ENCODE assay signal across 15 cellular contexts in genomic region chr9:94083384-94083783, GRCh38. TPM values are rescaled to one million over a fixed set of nuclear protein-coding genes. Genes with fewer than 3 reads are reported as not detected.
DNase-seq lines count a peak whose midpoint lies in the region; ATAC-seq and TF ChIP-seq lines count a peak whose summit lies in the region.
"Had no signal": no experiment of that assay in that cellular context is flagged by ENCODE, and none has a peak within 500 bp of the region (broad histone marks: within the 10 kb centered on the region; RNA-seq: fewer than 3 reads in every experiment).

No MANE protein-coding gene starts in this region.

- H3K27ac Mint-ChIP-seq in endothelial cell (ENCODE audit: unreplicated experiment): peak overlapping the region; percentile 22
- H3K27ac Mint-ChIP-seq: activated naive CD8-positive, alpha-beta T cell; nephron progenitor cell; stimulated activated naive CD8-positive, alpha-beta T cell treated with anti-CD3 and anti-CD28 coated beads, Interleukin-15, Interleukin-2, amounts not matched to agents 100 ng/mL and 50 ng/mL, for 24 hours had no signal

- H3K27ac ChIP-seq in lower lobe of right lung (peak overlapping the region; percentile 22), substantia nigra (ENCODE audit: low read depth, low read length, poor library complexity, severe bottlenecking) (peak overlapping the region; percentile 52)

- H3K36me3 Mint-ChIP-seq in endothelial cell (ENCODE audit: low read depth, unreplicated experiment): no peaks in the 10 kb centered on the region

- H3K4me3 ChIP-seq in lower lobe of right lung: no peak overlapping the region

- DNase-seq in OCI-M1 (lab: John Stamatoyannopoulos, UW) (peak; percentile 78), endothelial cell (ENCODE audit: low spot score) (no peak), lower lobe of right lung (no peak), substantia nigra (lab: John Stamatoyannopoulos, UW) (peak in 16 of 49 donors; percentile 3 to 66 (median 22)), LoVo (ENCODE audit: low spot score) (no peak), foreskin melanocyte (no peak)
- DNase-seq: AML-193, cerebellar nuclear complex, NCI-H1092 treated with DMSO at 0.1 percent for 48 hours, nephron progenitor cell, PC-3 had no signal

- no peaks in the 10 kb centered on the region for H3K36me3 ChIP-seq in lower lobe of right lung

- H3K4me1 ChIP-seq in lower lobe of right lung: peaks cover 40% of the 10 kb centered on the region

- intact Hi-C loops in lower lobe of right lung (cut with DNase I): no loop called here

- no peaks in the 10 kb centered on the region for H3K27me3 Mint-ChIP-seq in endothelial cell (ENCODE audit: unreplicated experiment)
- H3K27me3 Mint-ChIP-seq: activated naive CD8-positive, alpha-beta T cell; stimulated activated naive CD8-positive, alpha-beta T cell treated with anti-CD3 and anti-CD28 coated beads, Interleukin-15, Interleukin-2, amounts not matched to agents 100 ng/mL and 50 ng/mL, for 24 hours had no signal

- H3K9me3 Mint-ChIP-seq in endothelial cell (ENCODE audit: unreplicated experiment): no peaks in the 10 kb centered on the region
- H3K9me3 Mint-ChIP-seq: nephron progenitor cell; stimulated activated naive CD8-positive, alpha-beta T cell treated with anti-CD3 and anti-CD28 coated beads, Interleukin-15, Interleukin-2, amounts not matched to agents 100 ng/mL and 50 ng/mL, for 24 hours had no signal

- TF ChIP-seq CTCF in endothelial cell (IDR thresholded peaks at IDR 0.05; ENCODE audit: unreplicated experiment): no peak
- no peak for TF ChIP-seq CTCF in lower lobe of right lung (IDR thresholded peaks at IDR 0.05)

- no peaks in the 10 kb centered on the region for H3K4me1 Mint-ChIP-seq in endothelial cell (ENCODE audit: unreplicated experiment)

- no peak overlapping the region for H3K4me3 Mint-ChIP-seq in endothelial cell (ENCODE audit: unreplicated experiment)
- H3K4me3 Mint-ChIP-seq: activated naive CD8-positive, alpha-beta T cell; nephron progenitor cell; stimulated activated naive CD8-positive, alpha-beta T cell treated with anti-CD3 and anti-CD28 coated beads, Interleukin-15, Interleukin-2, amounts not matched to agents 100 ng/mL and 50 ng/mL, for 24 hours had no signal

- no peaks in the 10 kb centered on the region for H3K27me3 ChIP-seq in lower lobe of right lung (ENCODE audit: low read depth)

- ATAC-seq in lower lobe of right lung (peak; percentile 48 to 81), GM21576 (IDR thresholded peaks at IDR 0.05; ENCODE audit: unreplicated experiment) (no peak), GM18870 (IDR thresholded peaks at IDR 0.05; ENCODE audit: unreplicated experiment) (no peak)
- ATAC-seq: PC-3 had no signal

- no peaks in the 10 kb centered on the region for H3K9me3 ChIP-seq in lower lobe of right lung

RNA-seq across cellular contexts. Expression of gene PTPDC1, which starts 0.9 kb away (rescaled TPM):
- total RNA-seq in endothelial cell (ENCODE audit: unreplicated experiment) (7.4 TPM), lower lobe of right lung (11.0 TPM)

Comparison
In these comparisons a context has a peak if more than half of its experiments do, and no peak if none do; other contexts are left out.
1. ATAC-seq: peak in lower lobe of right lung (2 of 2); none in GM21576 (single experiment) and GM18870 (single experiment).